In genomic region chr9:130938652-130939404, GRCh38 we compare ENCODE assay signal across 1 cellular context.
TF ChIP-seq lines count a peak whose summit lies in the region.

FIBCD1 (minus strand) TSS chr9:130939247; CDS start chr9:130938607, 640 bp downstream.

TF ChIP-seq in WTC11, 78 proteins besides CTCF, POLR2A, EP300 and RAD21 (continued from another document and continues in another):
- TF ChIP-seq, protein P1, sequence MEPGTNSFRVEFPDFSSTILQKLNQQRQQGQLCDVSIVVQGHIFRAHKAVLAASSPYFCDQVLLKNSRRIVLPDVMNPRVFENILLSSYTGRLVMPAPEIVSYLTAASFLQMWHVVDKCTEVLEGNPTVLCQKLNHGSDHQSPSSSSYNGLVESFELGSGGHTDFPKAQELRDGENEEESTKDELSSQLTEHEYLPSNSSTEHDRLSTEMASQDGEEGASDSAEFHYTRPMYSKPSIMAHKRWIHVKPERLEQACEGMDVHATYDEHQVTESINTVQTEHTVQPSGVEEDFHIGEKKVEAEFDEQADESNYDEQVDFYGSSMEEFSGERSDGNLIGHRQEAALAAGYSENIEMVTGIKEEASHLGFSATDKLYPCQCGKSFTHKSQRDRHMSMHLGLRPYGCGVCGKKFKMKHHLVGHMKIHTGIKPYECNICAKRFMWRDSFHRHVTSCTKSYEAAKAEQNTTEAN (CRISPR knock-in tag; IDR thresholded peaks at IDR 0.05) = no peak
- TF ChIP-seq FOXK1 (CRISPR knock-in tag; IDR thresholded peaks at IDR 0.05) (no peak), MXD4 (CRISPR knock-in tag; IDR thresholded peaks at IDR 0.05; ENCODE audit: borderline replicate concordance) (no peak), HMGXB4 (CRISPR knock-in tag; IDR thresholded peaks at IDR 0.05) (peak; percentile 90; the same call in 1 of the 2 replicates), ESRRA (CRISPR knock-in tag; IDR thresholded peaks at IDR 0.05; ENCODE audit: borderline replicate concordance) (no peak), ZNF232 (CRISPR knock-in tag; IDR thresholded peaks at IDR 0.05) (no peak), AFF4 (CRISPR knock-in tag; IDR thresholded peaks at IDR 0.05; ENCODE audit: borderline replicate concordance) (no peak), SOX15 (CRISPR knock-in tag; IDR thresholded peaks at IDR 0.05) (no peak), ZSCAN18 (CRISPR knock-in tag; IDR thresholded peaks at IDR 0.05) (no peak), ZNF512 (CRISPR knock-in tag; IDR thresholded peaks at IDR 0.05; ENCODE audit: borderline replicate concordance) (no peak), GTF2I (CRISPR knock-in tag; conservative IDR thresholded peaks at IDR 0.05) (no peak), NR2C2 (CRISPR knock-in tag; IDR thresholded peaks at IDR 0.05) (no peak), KAT7 (CRISPR knock-in tag; IDR thresholded peaks at IDR 0.05; ENCODE audit: borderline replicate concordance) (peak; percentile 72; the same call in 1 of the 2 replicates), ZNF138 (CRISPR knock-in tag; conservative IDR thresholded peaks at IDR 0.05) (no peak), USF1 (CRISPR knock-in tag; IDR thresholded peaks at IDR 0.05) (peak; percentile 11; the same call in 1 of the 2 replicates), ZNF396 (CRISPR knock-in tag; IDR thresholded peaks at IDR 0.05; ENCODE audit: borderline replicate concordance) (no peak), TEAD1 (CRISPR knock-in tag; IDR thresholded peaks at IDR 0.05) (peak; percentile 70; the same call in 1 of the 2 replicates), ZNF219 (CRISPR knock-in tag; IDR thresholded peaks at IDR 0.05; ENCODE audit: borderline replicate concordance) (peak; percentile 65; the same call in 1 of the 2 replicates), TP53 (CRISPR knock-in tag; IDR thresholded peaks at IDR 0.05) (no peak)
- TF ChIP-seq, protein P2, sequence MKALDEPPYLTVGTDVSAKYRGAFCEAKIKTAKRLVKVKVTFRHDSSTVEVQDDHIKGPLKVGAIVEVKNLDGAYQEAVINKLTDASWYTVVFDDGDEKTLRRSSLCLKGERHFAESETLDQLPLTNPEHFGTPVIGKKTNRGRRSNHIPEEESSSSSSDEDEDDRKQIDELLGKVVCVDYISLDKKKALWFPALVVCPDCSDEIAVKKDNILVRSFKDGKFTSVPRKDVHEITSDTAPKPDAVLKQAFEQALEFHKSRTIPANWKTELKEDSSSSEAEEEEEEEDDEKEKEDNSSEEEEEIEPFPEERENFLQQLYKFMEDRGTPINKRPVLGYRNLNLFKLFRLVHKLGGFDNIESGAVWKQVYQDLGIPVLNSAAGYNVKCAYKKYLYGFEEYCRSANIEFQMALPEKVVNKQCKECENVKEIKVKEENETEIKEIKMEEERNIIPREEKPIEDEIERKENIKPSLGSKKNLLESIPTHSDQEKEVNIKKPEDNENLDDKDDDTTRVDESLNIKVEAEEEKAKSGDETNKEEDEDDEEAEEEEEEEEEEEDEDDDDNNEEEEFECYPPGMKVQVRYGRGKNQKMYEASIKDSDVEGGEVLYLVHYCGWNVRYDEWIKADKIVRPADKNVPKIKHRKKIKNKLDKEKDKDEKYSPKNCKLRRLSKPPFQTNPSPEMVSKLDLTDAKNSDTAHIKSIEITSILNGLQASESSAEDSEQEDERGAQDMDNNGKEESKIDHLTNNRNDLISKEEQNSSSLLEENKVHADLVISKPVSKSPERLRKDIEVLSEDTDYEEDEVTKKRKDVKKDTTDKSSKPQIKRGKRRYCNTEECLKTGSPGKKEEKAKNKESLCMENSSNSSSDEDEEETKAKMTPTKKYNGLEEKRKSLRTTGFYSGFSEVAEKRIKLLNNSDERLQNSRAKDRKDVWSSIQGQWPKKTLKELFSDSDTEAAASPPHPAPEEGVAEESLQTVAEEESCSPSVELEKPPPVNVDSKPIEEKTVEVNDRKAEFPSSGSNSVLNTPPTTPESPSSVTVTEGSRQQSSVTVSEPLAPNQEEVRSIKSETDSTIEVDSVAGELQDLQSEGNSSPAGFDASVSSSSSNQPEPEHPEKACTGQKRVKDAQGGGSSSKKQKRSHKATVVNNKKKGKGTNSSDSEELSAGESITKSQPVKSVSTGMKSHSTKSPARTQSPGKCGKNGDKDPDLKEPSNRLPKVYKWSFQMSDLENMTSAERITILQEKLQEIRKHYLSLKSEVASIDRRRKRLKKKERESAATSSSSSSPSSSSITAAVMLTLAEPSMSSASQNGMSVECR (CRISPR knock-in tag; IDR thresholded peaks at IDR 0.05; ENCODE audit: borderline replicate concordance) = no peak
- TF ChIP-seq, protein P3, sequence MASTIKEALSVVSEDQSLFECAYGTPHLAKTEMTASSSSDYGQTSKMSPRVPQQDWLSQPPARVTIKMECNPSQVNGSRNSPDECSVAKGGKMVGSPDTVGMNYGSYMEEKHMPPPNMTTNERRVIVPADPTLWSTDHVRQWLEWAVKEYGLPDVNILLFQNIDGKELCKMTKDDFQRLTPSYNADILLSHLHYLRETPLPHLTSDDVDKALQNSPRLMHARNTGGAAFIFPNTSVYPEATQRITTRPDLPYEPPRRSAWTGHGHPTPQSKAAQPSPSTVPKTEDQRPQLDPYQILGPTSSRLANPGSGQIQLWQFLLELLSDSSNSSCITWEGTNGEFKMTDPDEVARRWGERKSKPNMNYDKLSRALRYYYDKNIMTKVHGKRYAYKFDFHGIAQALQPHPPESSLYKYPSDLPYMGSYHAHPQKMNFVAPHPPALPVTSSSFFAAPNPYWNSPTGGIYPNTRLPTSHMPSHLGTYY (CRISPR knock-in tag; IDR thresholded peaks at IDR 0.05) = no peak
- TF ChIP-seq, protein P4, sequence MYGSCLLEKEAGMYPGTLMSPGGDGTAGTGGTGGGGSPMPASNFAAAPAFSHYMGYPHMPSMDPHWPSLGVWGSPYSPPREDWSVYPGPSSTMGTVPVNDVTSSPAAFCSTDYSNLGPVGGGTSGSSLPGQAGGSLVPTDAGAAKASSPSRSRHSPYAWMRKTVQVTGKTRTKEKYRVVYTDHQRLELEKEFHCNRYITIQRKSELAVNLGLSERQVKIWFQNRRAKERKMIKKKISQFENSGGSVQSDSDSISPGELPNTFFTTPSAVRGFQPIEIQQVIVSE (CRISPR knock-in tag; IDR thresholded peaks at IDR 0.05; ENCODE audit: borderline replicate concordance) = no peak
- TF ChIP-seq, protein P5, sequence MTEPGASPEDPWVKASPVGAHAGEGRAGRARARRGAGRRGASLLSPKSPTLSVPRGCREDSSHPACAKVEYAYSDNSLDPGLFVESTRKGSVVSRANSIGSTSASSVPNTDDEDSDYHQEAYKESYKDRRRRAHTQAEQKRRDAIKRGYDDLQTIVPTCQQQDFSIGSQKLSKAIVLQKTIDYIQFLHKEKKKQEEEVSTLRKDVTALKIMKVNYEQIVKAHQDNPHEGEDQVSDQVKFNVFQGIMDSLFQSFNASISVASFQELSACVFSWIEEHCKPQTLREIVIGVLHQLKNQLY (CRISPR knock-in tag; IDR thresholded peaks at IDR 0.05) = no peak
- TF ChIP-seq, protein P6, sequence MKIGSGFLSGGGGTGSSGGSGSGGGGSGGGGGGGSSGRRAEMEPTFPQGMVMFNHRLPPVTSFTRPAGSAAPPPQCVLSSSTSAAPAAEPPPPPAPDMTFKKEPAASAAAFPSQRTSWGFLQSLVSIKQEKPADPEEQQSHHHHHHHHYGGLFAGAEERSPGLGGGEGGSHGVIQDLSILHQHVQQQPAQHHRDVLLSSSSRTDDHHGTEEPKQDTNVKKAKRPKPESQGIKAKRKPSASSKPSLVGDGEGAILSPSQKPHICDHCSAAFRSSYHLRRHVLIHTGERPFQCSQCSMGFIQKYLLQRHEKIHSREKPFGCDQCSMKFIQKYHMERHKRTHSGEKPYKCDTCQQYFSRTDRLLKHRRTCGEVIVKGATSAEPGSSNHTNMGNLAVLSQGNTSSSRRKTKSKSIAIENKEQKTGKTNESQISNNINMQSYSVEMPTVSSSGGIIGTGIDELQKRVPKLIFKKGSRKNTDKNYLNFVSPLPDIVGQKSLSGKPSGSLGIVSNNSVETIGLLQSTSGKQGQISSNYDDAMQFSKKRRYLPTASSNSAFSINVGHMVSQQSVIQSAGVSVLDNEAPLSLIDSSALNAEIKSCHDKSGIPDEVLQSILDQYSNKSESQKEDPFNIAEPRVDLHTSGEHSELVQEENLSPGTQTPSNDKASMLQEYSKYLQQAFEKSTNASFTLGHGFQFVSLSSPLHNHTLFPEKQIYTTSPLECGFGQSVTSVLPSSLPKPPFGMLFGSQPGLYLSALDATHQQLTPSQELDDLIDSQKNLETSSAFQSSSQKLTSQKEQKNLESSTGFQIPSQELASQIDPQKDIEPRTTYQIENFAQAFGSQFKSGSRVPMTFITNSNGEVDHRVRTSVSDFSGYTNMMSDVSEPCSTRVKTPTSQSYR (CRISPR knock-in tag; IDR thresholded peaks at IDR 0.05) = no peak
- TF ChIP-seq, protein P7, sequence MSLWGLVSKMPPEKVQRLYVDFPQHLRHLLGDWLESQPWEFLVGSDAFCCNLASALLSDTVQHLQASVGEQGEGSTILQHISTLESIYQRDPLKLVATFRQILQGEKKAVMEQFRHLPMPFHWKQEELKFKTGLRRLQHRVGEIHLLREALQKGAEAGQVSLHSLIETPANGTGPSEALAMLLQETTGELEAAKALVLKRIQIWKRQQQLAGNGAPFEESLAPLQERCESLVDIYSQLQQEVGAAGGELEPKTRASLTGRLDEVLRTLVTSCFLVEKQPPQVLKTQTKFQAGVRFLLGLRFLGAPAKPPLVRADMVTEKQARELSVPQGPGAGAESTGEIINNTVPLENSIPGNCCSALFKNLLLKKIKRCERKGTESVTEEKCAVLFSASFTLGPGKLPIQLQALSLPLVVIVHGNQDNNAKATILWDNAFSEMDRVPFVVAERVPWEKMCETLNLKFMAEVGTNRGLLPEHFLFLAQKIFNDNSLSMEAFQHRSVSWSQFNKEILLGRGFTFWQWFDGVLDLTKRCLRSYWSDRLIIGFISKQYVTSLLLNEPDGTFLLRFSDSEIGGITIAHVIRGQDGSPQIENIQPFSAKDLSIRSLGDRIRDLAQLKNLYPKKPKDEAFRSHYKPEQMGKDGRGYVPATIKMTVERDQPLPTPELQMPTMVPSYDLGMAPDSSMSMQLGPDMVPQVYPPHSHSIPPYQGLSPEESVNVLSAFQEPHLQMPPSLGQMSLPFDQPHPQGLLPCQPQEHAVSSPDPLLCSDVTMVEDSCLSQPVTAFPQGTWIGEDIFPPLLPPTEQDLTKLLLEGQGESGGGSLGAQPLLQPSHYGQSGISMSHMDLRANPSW (CRISPR knock-in tag; conservative IDR thresholded peaks at IDR 0.05; ENCODE audit: low read depth) = no peak
